8 cellular contexts compared by ENCODE assay signal in the genomic region with DNA sequence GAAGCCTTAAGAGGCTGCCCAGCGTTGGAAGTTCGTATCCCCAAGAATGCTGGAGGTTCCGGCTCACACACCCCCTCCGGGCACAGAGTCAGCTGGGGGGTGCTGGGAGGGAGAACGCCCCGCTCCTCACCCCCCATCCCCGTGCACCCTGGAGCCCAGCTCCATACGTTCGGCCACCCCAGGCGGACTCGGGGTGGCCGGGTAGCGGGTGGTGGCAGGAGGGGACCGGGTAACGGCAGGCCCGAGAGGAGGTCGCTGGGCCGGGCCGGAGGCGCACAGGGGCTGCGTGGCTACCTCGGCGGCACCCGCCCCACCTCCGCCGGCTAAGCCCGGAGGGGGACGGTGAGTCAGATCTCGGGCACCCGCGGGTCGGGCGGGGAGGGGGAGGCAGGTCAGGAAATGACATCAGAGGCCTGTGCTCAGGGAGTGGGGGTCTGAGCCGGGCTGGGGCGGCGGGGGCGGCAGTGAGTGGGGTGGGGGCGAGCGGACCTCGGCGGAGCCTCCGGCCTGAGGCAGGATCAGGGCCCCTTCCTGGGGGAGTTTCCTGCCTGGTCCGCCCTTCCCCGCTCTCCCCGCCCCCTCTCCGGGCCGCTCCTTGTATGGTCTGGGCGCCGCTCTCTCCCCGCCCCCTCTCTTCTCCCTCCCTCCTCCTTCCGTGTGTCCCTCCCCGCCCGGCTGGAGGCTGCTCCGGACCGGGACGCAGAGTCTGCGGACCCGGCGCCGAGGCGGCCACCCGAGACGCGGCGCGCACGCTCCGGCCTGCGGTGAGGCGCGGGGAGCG. TPM values are rescaled to one million over a fixed set of nuclear protein-coding genes. Genes with fewer than 3 reads are reported as not detected.
DNase-seq lines count a peak whose midpoint lies in the region; TF ChIP-seq lines count a peak whose summit lies in the region.

A gene with protein sequence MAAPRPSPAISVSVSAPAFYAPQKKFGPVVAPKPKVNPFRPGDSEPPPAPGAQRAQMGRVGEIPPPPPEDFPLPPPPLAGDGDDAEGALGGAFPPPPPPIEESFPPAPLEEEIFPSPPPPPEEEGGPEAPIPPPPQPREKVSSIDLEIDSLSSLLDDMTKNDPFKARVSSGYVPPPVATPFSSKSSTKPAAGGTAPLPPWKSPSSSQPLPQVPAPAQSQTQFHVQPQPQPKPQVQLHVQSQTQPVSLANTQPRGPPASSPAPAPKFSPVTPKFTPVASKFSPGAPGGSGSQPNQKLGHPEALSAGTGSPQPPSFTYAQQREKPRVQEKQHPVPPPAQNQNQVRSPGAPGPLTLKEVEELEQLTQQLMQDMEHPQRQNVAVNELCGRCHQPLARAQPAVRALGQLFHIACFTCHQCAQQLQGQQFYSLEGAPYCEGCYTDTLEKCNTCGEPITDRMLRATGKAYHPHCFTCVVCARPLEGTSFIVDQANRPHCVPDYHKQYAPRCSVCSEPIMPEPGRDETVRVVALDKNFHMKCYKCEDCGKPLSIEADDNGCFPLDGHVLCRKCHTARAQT (plus strand): TSS at position 700 of the 781 bp plus-strand sequence. CDS start 227 bp downstream, outside the sequence.

- peaks cover 39% of the 10 kb centered on the region for H3K36me3 ChIP-seq in neutrophil

- TF ChIP-seq CTCF in neutrophil (IDR thresholded peaks at IDR 0.05), result no peak

- DNase-seq in ELF-1 (ENCODE audit: low read depth, low spot score), result peak; percentile 90
- DNase-seq in GOT3 (lab: John Stamatoyannopoulos, UW), result peak; percentile 90
- DNase-seq in LHCN-M2 (ENCODE audit: low read depth), result peak; percentile 95
- DNase-seq in SK-MEL-5 (ENCODE audit: low read depth, low spot score), result peak; percentile 91
- DNase-seq in activated naive CD4-positive, alpha-beta T cell treated with Interleukin-2 at 50 U/mL for 16 hours, result peak; percentile 90
- peak; percentile 81 for DNase-seq in foreskin melanocyte
- DNase-seq in substantia nigra (lab: John Stamatoyannopoulos, UW), result peak; percentile 61 to 96 (median 84)

- no peaks in the 10 kb centered on the region for H3K27me3 ChIP-seq in neutrophil

- H3K27ac ChIP-seq in neutrophil, result peak within 1 kb of the TSS; percentile 97
- peak within 1 kb of the TSS; percentile 95 for H3K27ac ChIP-seq in substantia nigra (ENCODE audit: low read depth, low read length, poor library complexity, severe bottlenecking)

- in situ Hi-C loops in SK-MEL-5 (cut with HindIII; ENCODE audit: low pct_unique_long_range_greater_than_20kb, low sequenced_read_pairs), result loop anchor here (25.0 kb wide), 1 partner anchor 144 kb away; no protein-coding TSS in a partner anchor

- no peaks in the 10 kb centered on the region for H3K9me3 ChIP-seq in neutrophil

- H3K4me1 ChIP-seq in neutrophil (ENCODE audit: control insufficient read depth in 1 of 2, insufficient read depth in 1 of 2, low read depth in 1 of 2, low read length in 1 of 2), result peaks cover 73 to 78% of the 10 kb centered on the region in 2 experiments

- H3K4me3 ChIP-seq in neutrophil (ENCODE audit: low read depth in 1 of 2, low read length in 1 of 2), result peak within 1 kb of the TSS; percentile 88 to 97

RNA-seq across cellular contexts. Expression of the gene that starts here (rescaled TPM):
- total RNA-seq in LHCN-M2 (2014; rRNA removed), result 137 and 142 TPM in 2 replicates
- 522 TPM for polyA plus RNA-seq in LHCN-M2 (2012)
- 14.7 and 17.2 TPM in 2 replicates for total RNA-seq in SK-MEL-5 (2014; rRNA removed; shearing (Covaris generic))
- 84.5 and 107 TPM in 2 replicates for polyA plus RNA-seq in SK-MEL-5 (2015; cell fraction: cytosol; rRNA removed)
- 34.2 and 35.3 TPM in 2 replicates for polyA plus RNA-seq in SK-MEL-5 (2015; cell fraction: nucleus; rRNA removed)

Comparison
In these comparisons a context has a peak if more than half of its experiments do, and no peak if none do; other contexts are left out.
1. Peak in every context shown above with its lines: DNase-seq, H3K4me3 ChIP-seq and H3K27ac ChIP-seq.